In genomic region chr11:42957831-42958230, GRCh38 we compare ENCODE assay signal across 31 cellular contexts.
"Had no signal": no experiment of that assay in that cellular context is flagged by ENCODE, and none has a peak within 500 bp of the region (broad histone marks: within the 10 kb centered on the region; RNA-seq: fewer than 3 reads in every experiment).

No MANE protein-coding gene starts in this region.

- H3K4me3 ChIP-seq: adrenal gland, ascending aorta, body of pancreas, breast epithelium, cardiac muscle cell had no signal

- H3K4me1 ChIP-seq: adrenal gland, ascending aorta, body of pancreas, breast epithelium had no signal

- DNase-seq: activated effector memory CD4-positive, alpha-beta T cell treated with anti-CD3 and anti-CD28 coated beads, Interleukin-2, amount 50 U/mL, for 16 hours; activated effector memory CD4-positive, alpha-beta T cell treated with Interleukin-2 at 50 U/mL for 16 hours; activated gamma-delta T cell; activated gamma-delta T cell treated with Interleukin-2 at 50 U/mL for 16 hours; activated naive CD4-positive, alpha-beta T cell; activated naive CD4-positive, alpha-beta T cell treated with anti-CD3 and anti-CD28 coated beads for 36 hours; activated naive CD4-positive, alpha-beta T cell treated with anti-CD3 and anti-CD28 coated beads, Interleukin-2, amount 10 ng/mL, durations not matched to agents 7 days and 5 days; activated naive CD4-positive, alpha-beta T cell treated with anti-CD3 and anti-CD28 coated beads, Interleukin-2, amount 50 U/mL, for 16 hours; activated naive CD4-positive, alpha-beta T cell treated with Interleukin-2 at 50 U/mL for 16 hours; activated naive CD8-positive, alpha-beta T cell treated with anti-CD3 and anti-CD28 coated beads for 36 hours; activated naive CD8-positive, alpha-beta T cell treated with anti-CD3 and anti-CD28 coated beads, Interleukin-2, amount 10 ng/mL, durations not matched to agents 7 days and 5 days; activated naive CD8-positive, alpha-beta T cell treated with anti-CD3 and anti-CD28 coated beads, Interleukin-2, amount 50 U/mL, for 24 hours; activated T-cell treated with anti-CD3 and anti-CD28 coated beads, Interleukin-2, amount 50 U/mL, for 24 hours; activated T-cell treated with anti-CD3 and anti-CD28 coated beads, Interleukin-2, amount 50 U/mL, for 4 hours; activated T-cell treated with anti-CD3 and anti-CD28 coated beads, Interleukin-2, amount 50 U/mL, for 48 hours; activated T-cell treated with anti-CD3 and anti-CD28 coated beads, Interleukin-2, amount 50 U/mL, for 72 hours; adrenal gland; amniotic stem cell; amygdala; anterior cingulate cortex; aorta; body of pancreas; brain microvascular endothelial cell; caudate nucleus; central memory CD4-positive, alpha-beta T cell; cerebellar nuclear complex had no signal

- H3K36me3 ChIP-seq: adrenal gland, ascending aorta, brain microvascular endothelial cell, breast epithelium, cardiac muscle cell had no signal

- H3K27ac ChIP-seq: adrenal gland, ascending aorta, body of pancreas, brain microvascular endothelial cell, breast epithelium, cardiac muscle cell had no signal

- ATAC-seq: activated naive CD4-positive, alpha-beta T cell treated with anti-CD3 and anti-CD28 coated beads, Interleukin-2, amount 50 U/mL, for 72 hours; activated naive CD8-positive, alpha-beta T cell treated with anti-CD3 and anti-CD28 coated beads, Interleukin-2, amount 50 U/mL, for 24 hours; activated T-cell treated with anti-CD3 and anti-CD28 coated beads, Interleukin-2, amount 50 U/mL, for 4 hours; activated T-cell treated with anti-CD3 and anti-CD28 coated beads, Interleukin-2, amount 50 U/mL, for 72 hours; activated T-helper 17 cell treated with anti-CD3 and anti-CD28 coated beads, Interleukin-2, amount 50 U/mL, for 72 hours; body of pancreas had no signal

- H3K27me3 ChIP-seq: adrenal gland, ascending aorta, body of pancreas, brain microvascular endothelial cell, breast epithelium, cardiac muscle cell had no signal

- H3K9me3 ChIP-seq: adrenal gland, ascending aorta, body of pancreas, breast epithelium had no signal
